8 cellular contexts compared by ENCODE assay signal in the genomic region with DNA sequence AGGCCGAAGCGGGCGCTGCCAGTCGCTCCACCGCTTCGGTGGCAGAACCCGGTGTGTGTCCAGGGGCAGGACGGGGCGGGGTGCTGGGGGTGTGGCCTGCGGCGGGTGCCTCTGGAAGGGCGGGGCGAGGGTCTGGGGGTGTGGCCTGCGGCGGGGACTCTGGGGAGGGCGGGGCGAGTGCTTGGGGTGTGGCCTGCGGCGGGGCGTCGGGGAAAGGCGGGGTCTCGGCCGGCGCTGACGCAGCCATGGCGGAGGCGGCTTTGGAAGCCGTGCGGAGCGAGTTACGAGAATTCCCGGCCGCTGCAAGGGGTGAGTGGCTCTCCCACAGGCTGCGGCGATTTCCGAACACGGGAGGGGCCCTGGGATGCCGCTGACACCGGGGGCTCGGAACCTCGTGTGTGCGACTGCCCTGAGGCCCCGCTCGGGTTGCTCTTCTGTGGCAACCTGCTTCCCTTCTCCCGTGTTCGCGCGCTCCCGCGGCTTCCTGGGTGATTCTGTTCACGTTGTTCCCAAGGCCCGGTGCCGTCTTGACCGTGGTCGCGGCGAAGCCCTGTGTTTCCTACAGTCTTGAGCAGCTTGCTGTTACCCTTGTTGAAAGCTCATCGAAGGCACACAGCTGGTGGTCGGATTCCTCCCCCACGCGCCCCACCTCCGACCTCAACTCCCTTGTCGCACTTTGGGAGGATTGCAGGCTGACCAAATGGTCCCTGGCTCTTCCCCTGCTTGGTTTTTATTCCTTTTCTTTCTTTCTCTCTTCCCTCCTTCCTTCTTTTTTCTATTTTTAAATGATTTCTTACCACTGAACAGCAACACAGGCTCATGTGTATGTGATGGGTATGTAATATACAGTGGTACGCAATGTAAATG. TPM values are rescaled to one million over a fixed set of nuclear protein-coding genes. Genes with fewer than 3 reads are reported as not detected.
DNase-seq lines count a peak whose midpoint lies in the region; ATAC-seq and TF ChIP-seq lines count a peak whose summit lies in the region.

Gene JMJD7 (plus strand): TSS at position 213 of the 867 bp plus-strand sequence. CDS start 33 bp downstream, at position 246.

- peak within 1 kb of the TSS; percentile 32; the same call in 1 of the 2 replicates for H3K9ac ChIP-seq in KMS-11

- H3K36me3 Mint-ChIP-seq in neural crest cell (ENCODE audit: low read depth), result no peaks in the 10 kb centered on the region

- no peaks in the 10 kb centered on the region for H3K9me3 Mint-ChIP-seq in neural crest cell
- H3K9me3 Mint-ChIP-seq in stimulated activated naive CD8-positive, alpha-beta T cell treated with anti-CD3 and anti-CD28 coated beads, Interleukin-15, amount 100 ng/mL, for 72 hours, result no peaks in the 10 kb centered on the region

- no peaks in the 10 kb centered on the region for H3K36me3 ChIP-seq in KMS-11 (ENCODE audit: insufficient read depth)

- H3K4me3 Mint-ChIP-seq in neural crest cell, result peak within 1 kb of the TSS; percentile 94
- peak within 1 kb of the TSS; percentile 82 to 88 for H3K4me3 Mint-ChIP-seq in stimulated activated naive CD8-positive, alpha-beta T cell treated with anti-CD3 and anti-CD28 coated beads, Interleukin-15, amount 100 ng/mL, for 72 hours

- H3K27me3 ChIP-seq in KMS-11 (ENCODE audit: insufficient read depth, low read depth), result no peaks in the 10 kb centered on the region

- peaks cover 10% of the 10 kb centered on the region for H3K27me3 Mint-ChIP-seq in neural crest cell (ENCODE audit: low read depth)
- H3K27me3 Mint-ChIP-seq in stimulated activated naive CD8-positive, alpha-beta T cell treated with anti-CD3 and anti-CD28 coated beads, Interleukin-15, amount 100 ng/mL, for 72 hours, result no peaks in the 10 kb centered on the region

- H3K4me3 ChIP-seq in KMS-11 (IDR thresholded peaks at IDR 0.05; ENCODE audit: insufficient read depth, low read depth, low read length), result no peak within 1 kb of the TSS

- peak within 1 kb of the TSS; percentile 66 for H2AFZ ChIP-seq in KMS-11 (ENCODE audit: low read depth)

- H3K4me1 ChIP-seq in KMS-11 (ENCODE audit: low read depth, poor library complexity, severe bottlenecking), result peaks cover 10% of the 10 kb centered on the region

- peak within 1 kb of the TSS; percentile 84 for H3K4me2 ChIP-seq in KMS-11

- H3K4me1 Mint-ChIP-seq in neural crest cell, result peaks cover 12% of the 10 kb centered on the region
- H3K4me1 Mint-ChIP-seq in stimulated activated naive CD8-positive, alpha-beta T cell treated with anti-CD3 and anti-CD28 coated beads, Interleukin-15, amount 100 ng/mL, for 72 hours, result peaks cover 59% of the 10 kb centered on the region

- no peaks in the 10 kb centered on the region for H3K79me2 ChIP-seq in KMS-11 (ENCODE audit: insufficient read depth, low read depth)

- no peak for TF ChIP-seq CTCF in KMS-11 (conservative IDR thresholded peaks at IDR 0.05; ENCODE audit: low read depth, low read length)
- no peak for TF ChIP-seq CTCF in neural crest cell (conservative IDR thresholded peaks at IDR 0.05)

- H4K20me1 ChIP-seq in KMS-11 (ENCODE audit: insufficient read depth), result no peaks in the 10 kb centered on the region

- H3K27ac Mint-ChIP-seq in neural crest cell (ENCODE audit: unreplicated experiment), result peak within 1 kb of the TSS; percentile 15
- peak within 1 kb of the TSS; percentile 32 to 91 for H3K27ac Mint-ChIP-seq in stimulated activated naive CD8-positive, alpha-beta T cell treated with anti-CD3 and anti-CD28 coated beads, Interleukin-15, amount 100 ng/mL, for 72 hours

- H3K27ac ChIP-seq in KMS-11, result no peak within 1 kb of the TSS

- ATAC-seq in GM21528 (IDR thresholded peaks at IDR 0.05; ENCODE audit: low FRiP score, unreplicated experiment), result peak; percentile 70
- peak; percentile 84 for ATAC-seq in stimulated activated naive CD8-positive, alpha-beta T cell treated with anti-CD3 and anti-CD28 coated beads, Interleukin-15, amount 100 ng/mL, for 72 hours

- DNase-seq in DMS153 (lab: John Stamatoyannopoulos, UW) (peak; percentile 25), SHP77 (lab: John Stamatoyannopoulos, UW) (peak; percentile 51 to 76), fibroblast of the conjunctiva (ENCODE audit: low read depth) (peak; percentile 73), neural crest cell (ENCODE audit: low read depth, low spot score) (peak; percentile 96)
- DNase-seq in activated effector memory CD4-positive, alpha-beta T cell treated with anti-CD3 and anti-CD28 coated beads, Interleukin-2, amount 50 U/mL, for 16 hours, result peak; percentile 97
- peak; percentile 90 to 91 for DNase-seq in stimulated activated naive CD8-positive, alpha-beta T cell treated with anti-CD3 and anti-CD28 coated beads, Interleukin-15, amount 100 ng/mL, for 72 hours

RNA-seq across cellular contexts. Expression of gene JMJD7, which starts in this region (rescaled TPM):
- total RNA-seq in neural crest cell, result 14.8 and 16.6 TPM in 2 replicates

Comparison
In these comparisons a context has a peak if more than half of its experiments do, and no peak if none do; other contexts are left out.
1. DNase-seq: peak in every context shown above with its lines; median percentile 97 in activated effector memory CD4-positive, alpha-beta T cell treated with anti-CD3 and anti-CD28 coated beads, Interleukin-2, amount 50 U/mL, for 16 hours; 96 in neural crest cell; 90 in stimulated activated naive CD8-positive, alpha-beta T cell treated with anti-CD3 and anti-CD28 coated beads, Interleukin-15, amount 100 ng/mL, for 72 hours; 73 in fibroblast of the conjunctiva; 64 in SHP77; 25 in DMS153.